In genomic region chr5:57494104-57495098, GRCh38 we compare ENCODE assay signal across 9 cellular contexts. TPM values are rescaled to one million over a fixed set of nuclear protein-coding genes. Genes with fewer than 3 reads are reported as not detected.
DNase-seq lines count a peak whose midpoint lies in the region; ATAC-seq and TF ChIP-seq lines count a peak whose summit lies in the region.
"Had no signal": no experiment of that assay in that cellular context is flagged by ENCODE, and none has a peak within 500 bp of the region (broad histone marks: within the 10 kb centered on the region; RNA-seq: fewer than 3 reads in every experiment).

No MANE protein-coding gene starts in this region.

- H3K4me3 Mint-ChIP-seq in activated CD8-positive, alpha-beta T cell treated with anti-CD3 and anti-CD28 coated beads for 36 hours = no peak overlapping the region

- peak; percentile 52 for ATAC-seq in GM21723 (IDR thresholded peaks at IDR 0.05; ENCODE audit: unreplicated experiment)
- ATAC-seq in activated CD8-positive, alpha-beta T cell treated with anti-CD3 and anti-CD28 coated beads for 36 hours = peak; percentile 76
- ATAC-seq in HG03175 (IDR thresholded peaks at IDR 0.05; ENCODE audit: unreplicated experiment) = no peak

- H3K9me3 Mint-ChIP-seq in activated CD8-positive, alpha-beta T cell treated with anti-CD3 and anti-CD28 coated beads for 36 hours = no peaks in the 10 kb centered on the region

- peak; percentile 85 for DNase-seq in COLO829 (ENCODE audit: low spot score)
- DNase-seq in NCI-H1048 (lab: John Stamatoyannopoulos, UW) = peak; percentile 70
- DNase-seq in activated CD8-positive, alpha-beta T cell treated with anti-CD3 and anti-CD28 coated beads for 36 hours = peak; percentile 66
- DNase-seq in foreskin fibroblast = peak; percentile 95 to 96
- DNase-seq in stimulated activated CD4-positive, alpha-beta T cell treated with anti-CD3 and anti-CD28 coated beads, Interleukin-15, amount 100 ng/mL, for 48 hours (ENCODE audit: low read depth in 2 of 2) = peak; percentile 28 to 30
- DNase-seq in effector CD4-positive, alpha-beta T cell = no peak

- CTCF ChIA-PET in activated CD8-positive, alpha-beta T cell treated with anti-CD3 and anti-CD28 coated beads for 36 hours (lab: Charles Lee) = interaction anchor here (1.2 kb wide), 1 partner anchor 8 kb away, joined by 4 read pairs; no protein-coding TSS in a partner anchor

- POLR2A ChIA-PET in activated CD8-positive, alpha-beta T cell treated with anti-CD3 and anti-CD28 coated beads for 36 hours (lab: Charles Lee) = no interaction called here

- intact Hi-C loops in activated CD8-positive, alpha-beta T cell treated with anti-CD3 and anti-CD28 coated beads for 36 hours (cut with micrococcal nuclease) = no loop called here

- H3K27ac Mint-ChIP-seq in activated CD8-positive, alpha-beta T cell treated with anti-CD3 and anti-CD28 coated beads for 36 hours = peak overlapping the region; percentile 38

- H3K36me3 Mint-ChIP-seq in activated CD8-positive, alpha-beta T cell treated with anti-CD3 and anti-CD28 coated beads for 36 hours (ENCODE audit: low read depth) = no peaks in the 10 kb centered on the region

- TF ChIP-seq CTCF in activated CD8-positive, alpha-beta T cell treated with anti-CD3 and anti-CD28 coated beads for 36 hours (IDR thresholded peaks at IDR 0.05) = no peak
- no peak for TF ChIP-seq CTCF in foreskin fibroblast (IDR thresholded peaks at IDR 0.05; ENCODE audit: low read depth, low read length)

- H3K4me3 ChIP-seq in foreskin fibroblast (ENCODE audit: low read depth in 1 of 2, low read length in 2 of 2) = no peak overlapping the region

- peaks cover 24% of the 10 kb centered on the region for H3K4me1 Mint-ChIP-seq in activated CD8-positive, alpha-beta T cell treated with anti-CD3 and anti-CD28 coated beads for 36 hours (ENCODE audit: low read depth)

- H3K27me3 Mint-ChIP-seq in activated CD8-positive, alpha-beta T cell treated with anti-CD3 and anti-CD28 coated beads for 36 hours = peaks cover 3% of the 10 kb centered on the region

RNA-seq across cellular contexts. Expression of gene ACTBL2, which starts 11.8 kb away (rescaled TPM):
- not detected for total RNA-seq in activated CD8-positive, alpha-beta T cell treated with anti-CD3 and anti-CD28 coated beads for 36 hours
- total RNA-seq: liver had no signal
